Comparison of ENCODE assay signal across 8 cellular contexts in the genomic region with DNA sequence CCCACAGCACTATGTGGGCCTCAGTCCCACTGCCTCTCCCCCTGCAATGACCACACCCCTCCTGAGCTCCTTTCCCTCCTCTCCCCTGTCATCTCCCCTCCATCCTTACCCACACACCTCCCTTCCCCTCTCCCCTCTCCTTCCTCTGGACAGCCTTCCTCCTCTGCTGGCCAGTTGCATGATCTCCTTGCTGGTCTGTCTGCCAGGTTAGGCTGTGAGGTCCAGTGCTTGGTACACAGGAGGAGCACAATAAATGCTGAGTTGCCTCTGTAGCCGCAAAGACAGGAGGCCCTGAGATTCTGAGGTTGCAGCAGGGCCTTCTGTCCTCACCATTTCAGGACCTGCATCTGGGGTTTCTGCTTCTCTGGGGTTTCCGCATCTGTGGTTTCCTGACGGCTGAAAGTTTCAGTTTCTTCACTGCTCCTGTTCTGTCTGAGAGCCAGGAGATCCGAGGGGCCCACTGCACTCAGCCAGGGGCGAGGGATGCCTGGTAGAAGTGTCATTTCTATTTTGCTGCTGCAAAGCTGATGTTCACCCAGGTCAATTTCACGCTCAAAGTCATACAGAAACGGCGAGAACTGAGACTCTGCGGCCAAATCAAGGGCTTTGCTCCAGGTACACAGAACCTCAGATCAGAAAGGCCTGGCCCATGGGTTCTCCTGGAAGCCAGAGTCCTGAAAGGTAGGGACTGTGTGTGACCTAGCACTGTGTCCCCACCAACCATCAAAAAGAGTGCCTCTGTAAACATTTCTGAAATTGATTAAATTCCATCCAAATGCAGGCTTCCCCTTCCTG. TPM values are rescaled to one million over a fixed set of nuclear protein-coding genes. Genes with fewer than 3 reads are reported as not detected.
A peak's percentile ranks its signal among the peaks of the same experiment; 100 is the strongest.
DNase-seq lines count a peak whose midpoint lies in the region; ATAC-seq and TF ChIP-seq lines count a peak whose summit lies in the region.

No MANE protein-coding gene starts in this region.

- H4K20me1 ChIP-seq in BLaER1, result no peaks in the 10 kb centered on the region
- no peaks in the 10 kb centered on the region for H4K20me1 ChIP-seq in Karpas-422 (ENCODE audit: insufficient read depth, low read depth, low read length)

- no peak for DNase-seq in Karpas-422
- peak; percentile 18 for DNase-seq in amniotic epithelial cell (ENCODE audit: low read depth)
- peak; percentile 38 for DNase-seq in transverse colon
- DNase-seq in G401 (ENCODE audit: low spot score), result no peak
- DNase-seq in lower lobe of right lung, result no peak
- DNase-seq in NCI-H2081 (lab: John Stamatoyannopoulos, UW), result no peak

- ATAC-seq in GM21360 (IDR thresholded peaks at IDR 0.05; ENCODE audit: unreplicated experiment), result peak; percentile 86
- no peak for ATAC-seq in lower lobe of right lung

- H3K4me3 ChIP-seq in BLaER1, result peak overlapping the region; percentile 47; the same call in 1 of the 2 replicates
- H3K4me3 ChIP-seq in Karpas-422 (ENCODE audit: low read length), result no peak overlapping the region
- no peak overlapping the region for H3K4me3 ChIP-seq in transverse colon
- H3K4me3 ChIP-seq in lower lobe of right lung, result no peak overlapping the region

- H2AFZ ChIP-seq in Karpas-422 (ENCODE audit: low read length), result peak overlapping the region; percentile 48; the same call in 1 of the 2 replicates

- H3K4me2 ChIP-seq in BLaER1 (peak overlapping the region; percentile 96), Karpas-422 (ENCODE audit: low read depth, low read length, poor library complexity, severe bottlenecking) (no peak overlapping the region)

- TF ChIP-seq POLR2A in transverse colon (IDR thresholded peaks at IDR 0.05), result no peak

- no peaks in the 10 kb centered on the region for H3K9me2 ChIP-seq in Karpas-422 (replicated peaks; ENCODE audit: insufficient read depth, low read length)

- no peaks in the 10 kb centered on the region for H3K79me2 ChIP-seq in Karpas-422 (ENCODE audit: low read length)

- TF ChIP-seq CTCF in transverse colon (IDR thresholded peaks at IDR 0.05) (no peak), lower lobe of right lung (IDR thresholded peaks at IDR 0.05) (no peak)

- WGBS in transverse colon (ENCODE audit: low coverage in 1 of 2), 2 donors, result 52% methylated on average over 9 of the region's 9 CpGs; no CpG with 5 or more reads in 1 of the 2 donors

- H3K4me1 ChIP-seq in BLaER1, result peaks cover 67% of the 10 kb centered on the region
- peaks cover 7% of the 10 kb centered on the region for H3K4me1 ChIP-seq in Karpas-422 (ENCODE audit: low read length)
- peaks cover 0 to 5% (median 0%) of the 10 kb centered on the region in 4 donors for H3K4me1 ChIP-seq in transverse colon
- H3K4me1 ChIP-seq in lower lobe of right lung, result peaks cover 32% of the 10 kb centered on the region

- intact Hi-C loops in transverse colon (cut with DNase I; ENCODE audit: low total_unique reads) (loop anchor here (10.0 kb wide), 1 partner anchor 184 kb away; no protein-coding TSS in a partner anchor), lower lobe of right lung (cut with DNase I) (no loop called here)

- peak overlapping the region; percentile 78 for H3K9ac ChIP-seq in BLaER1
- H3K9ac ChIP-seq in Karpas-422 (ENCODE audit: low read length), result peak overlapping the region; percentile 44

- H3K27me3 ChIP-seq in BLaER1, result no peaks in the 10 kb centered on the region
- no peaks in the 10 kb centered on the region for H3K27me3 ChIP-seq in Karpas-422 (ENCODE audit: low read length)
- H3K27me3 ChIP-seq in transverse colon, result no peaks in the 10 kb centered on the region
- H3K27me3 ChIP-seq in lower lobe of right lung (ENCODE audit: low read depth), result no peaks in the 10 kb centered on the region

- in situ Hi-C loops in transverse colon (cut with MboI; ENCODE audit: low pct_ligation_motif_present in 1 of 4, low pct_unique_long_range_greater_than_20kb in 1 of 4, low sequenced_read_pairs in 3 of 4), result loop anchor here in 3 of 4 donors (10.0 to 25.0 kb wide), 3 partner anchors 94 to 302 kb away; no protein-coding TSS in a partner anchor
- in situ Hi-C loops in G401 (cut with HindIII; ENCODE audit: low sequenced_read_pairs), result loop anchor here (25.0 kb wide), 1 partner anchor 102 kb away; the partner anchor contains the start of gene CETP

- H3K27ac ChIP-seq in BLaER1 (peak overlapping the region; percentile 92), Karpas-422 (ENCODE audit: low read length) (no peak overlapping the region), transverse colon (peak overlapping the region in 1 of 4 donors; percentile 21), lower lobe of right lung (no peak overlapping the region)

- no peaks in the 10 kb centered on the region for H3K9me3 ChIP-seq in BLaER1
- H3K9me3 ChIP-seq in Karpas-422 (ENCODE audit: low read length), result no peaks in the 10 kb centered on the region
- H3K9me3 ChIP-seq in transverse colon, result no peaks in the 10 kb centered on the region
- no peaks in the 10 kb centered on the region for H3K9me3 ChIP-seq in lower lobe of right lung

- no peaks in the 10 kb centered on the region for H3K36me3 ChIP-seq in BLaER1
- H3K36me3 ChIP-seq in Karpas-422 (ENCODE audit: insufficient read depth, low read length), result no peaks in the 10 kb centered on the region
- H3K36me3 ChIP-seq in transverse colon, result no peaks in the 10 kb centered on the region
- H3K36me3 ChIP-seq in lower lobe of right lung, result no peaks in the 10 kb centered on the region

- TF ChIP-seq EP300 in transverse colon (IDR thresholded peaks at IDR 0.05; ENCODE audit: low read depth), result no peak

RNA-seq across cellular contexts. Expression of gene SLC12A3, which starts 4.6 kb away (rescaled TPM):
- 0.14 TPM in 1 of 2 replicates, not detected in the other for total RNA-seq in Karpas-422 (2014; rRNA removed; shearing (Covaris generic); ENCODE audit: low replicate concordance)
- not detected for total RNA-seq in transverse colon
- 0.25 TPM in 1 of 2 replicates, not detected in the other for total RNA-seq in G401 (2014; rRNA removed; shearing (Covaris generic))
- not detected for total RNA-seq in lower lobe of right lung

Comparison
In these comparisons a context has a peak if more than half of its experiments do, and no peak if none do; other contexts are left out.
1. DNase-seq: peak in amniotic epithelial cell (single experiment) and transverse colon (single experiment); none in Karpas-422 (single experiment), G401 (single experiment), lower lobe of right lung (single experiment) and NCI-H2081 (0 of 2).